ENCODE assay signal across 20 cellular contexts in the genomic region with DNA sequence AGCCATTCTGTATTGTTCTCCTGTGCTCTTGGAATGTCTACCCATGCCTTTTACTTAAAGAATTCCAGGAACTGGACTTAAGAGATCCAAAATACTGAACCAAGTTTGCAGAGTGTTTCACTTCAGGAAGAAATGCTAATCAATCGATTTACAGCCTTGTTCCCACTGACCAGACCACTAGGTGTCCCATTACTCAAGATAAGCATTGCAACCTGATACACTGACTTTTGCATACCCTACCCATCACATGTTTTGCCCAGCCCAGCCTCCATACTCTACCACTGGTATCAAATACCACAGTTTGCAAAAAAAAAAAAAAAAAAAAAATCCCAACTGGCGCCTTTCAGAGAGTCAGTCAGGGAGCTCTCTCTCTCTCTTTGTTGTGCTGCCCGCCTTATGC.
"Had no signal": no experiment of that assay in that cellular context is flagged by ENCODE, and none has a peak within 500 bp of the region (broad histone marks: within the 10 kb centered on the region; RNA-seq: fewer than 3 reads in every experiment).

No MANE protein-coding gene starts in this region.

- FAIRE-seq: astrocyte, bronchial epithelial cell, islet of Langerhans, pancreas had no signal

- H3K4me3 Mint-ChIP-seq: activated naive CD4-positive, alpha-beta T cell treated with anti-CD3 and anti-CD28 coated beads, Interleukin-2, amount 10 ng/mL, durations not matched to agents 7 days and 5 days; dendritic cell treated with granulocyte-macrophage colony-stimulating factor and Interleukin-4, amounts not matched to agents 40 ng/mL and 50 ng/mL, for 4 days; stimulated activated naive CD8-positive, alpha-beta T cell treated with anti-CD3 and anti-CD28 coated beads, Interleukin-15, Interleukin-2, amounts not matched to agents 100 ng/mL and 50 ng/mL, for 24 hours had no signal

- H3K27me3 Mint-ChIP-seq: activated naive CD4-positive, alpha-beta T cell treated with anti-CD3 and anti-CD28 coated beads, Interleukin-2, amount 10 ng/mL, durations not matched to agents 7 days and 5 days; dendritic cell treated with granulocyte-macrophage colony-stimulating factor and Interleukin-4, amounts not matched to agents 40 ng/mL and 50 ng/mL, for 4 days; stimulated activated naive CD8-positive, alpha-beta T cell treated with anti-CD3 and anti-CD28 coated beads, Interleukin-15, Interleukin-2, amounts not matched to agents 100 ng/mL and 50 ng/mL, for 24 hours had no signal

- H3K36me3 ChIP-seq: lower lobe of right lung, pancreas, sigmoid colon, spleen, suprapubic skin had no signal

- H3K4me3 ChIP-seq: lower lobe of right lung, pancreas, sigmoid colon, spleen, suprapubic skin had no signal

- H3K4me1 ChIP-seq: lower lobe of right lung, pancreas, sigmoid colon, spleen, suprapubic skin had no signal

- H3K27me3 ChIP-seq: pancreas, sigmoid colon, spleen, suprapubic skin had no signal

- DNase-seq: activated naive CD4-positive, alpha-beta T cell treated with anti-CD3 and anti-CD28 coated beads, Interleukin-2, amount 10 ng/mL, durations not matched to agents 7 days and 5 days; activated T-cell treated with anti-CD3 and anti-CD28 coated beads, Interleukin-2, amount 50 U/mL, for 1 hour; effector memory CD4-positive, alpha-beta T cell; foreskin melanocyte; left colon; lower lobe of right lung; midbrain; pancreas; sigmoid colon; spleen; trophoblast cell had no signal

- ATAC-seq: activated CD4-positive, CD25-positive, alpha-beta regulatory T cell treated with anti-CD3 and anti-CD28 coated beads, Interleukin-2, amount 50 U/mL, for 24 hours; left colon; pancreas had no signal

- H3K4me1 Mint-ChIP-seq: activated naive CD4-positive, alpha-beta T cell treated with anti-CD3 and anti-CD28 coated beads, Interleukin-2, amount 10 ng/mL, durations not matched to agents 7 days and 5 days had no signal

- H3K36me3 Mint-ChIP-seq: activated naive CD4-positive, alpha-beta T cell treated with anti-CD3 and anti-CD28 coated beads, Interleukin-2, amount 10 ng/mL, durations not matched to agents 7 days and 5 days had no signal

- H3K27ac ChIP-seq: epithelial cell of prostate, pancreas, sigmoid colon, spleen, suprapubic skin had no signal

- H3K9me3 ChIP-seq: lower lobe of right lung, pancreas, suprapubic skin had no signal

- H3K27ac Mint-ChIP-seq: activated naive CD4-positive, alpha-beta T cell treated with anti-CD3 and anti-CD28 coated beads, Interleukin-2, amount 10 ng/mL, durations not matched to agents 7 days and 5 days; activated T-helper 2 cell treated with anti-CD3 and anti-CD28 coated beads, Interferon-gamma antibody, Interleukin-2, Interleukin-4, amounts not matched to agents 10 μg/mL and 5 μg/mL and 100 μg/mL, durations not matched to agents 14 hours and 24 hours and 36 hours; dendritic cell treated with granulocyte-macrophage colony-stimulating factor and Interleukin-4, amounts not matched to agents 40 ng/mL and 50 ng/mL, for 4 days; stimulated activated naive CD8-positive, alpha-beta T cell treated with anti-CD3 and anti-CD28 coated beads, Interleukin-15, Interleukin-2, amounts not matched to agents 100 ng/mL and 50 ng/mL, for 24 hours had no signal
